In genomic region chr12:8037046-8037663, GRCh38 we compare ENCODE assay signal across 11 cellular contexts. TPM values are rescaled to one million over a fixed set of nuclear protein-coding genes. Genes with fewer than 3 reads are reported as not detected.
A peak's percentile ranks its signal among the peaks of the same experiment; 100 is the strongest.
DNase-seq lines count a peak whose midpoint lies in the region; ATAC-seq and TF ChIP-seq lines count a peak whose summit lies in the region.
"Had no signal": no experiment of that assay in that cellular context is flagged by ENCODE, and none has a peak within 500 bp of the region (broad histone marks: within the 10 kb centered on the region; RNA-seq: fewer than 3 reads in every experiment).

No MANE protein-coding gene starts in this region.

- H3K4me1 ChIP-seq in GM23338 (ENCODE audit: insufficient read depth): peaks cover 60% of the 10 kb centered on the region
- peaks cover 50 to 60% of the 10 kb centered on the region in 2 donors for H3K4me1 ChIP-seq in naive thymus-derived CD4-positive, alpha-beta T cell (ENCODE audit: control insufficient read depth in 2 of 2, insufficient read depth in 2 of 2, low read length in 2 of 2)

- peaks cover 47% of the 10 kb centered on the region for H3K36me3 Mint-ChIP-seq in CD4-positive, alpha-beta T cell (ENCODE audit: low read depth)
- H3K36me3 Mint-ChIP-seq in GM23338 (ENCODE audit: low read depth): no peaks in the 10 kb centered on the region; the same call in 1 of the 3 replicates
- peaks cover 0 to 13% (median 4%) of the 10 kb centered on the region in 5 donors for H3K36me3 Mint-ChIP-seq in naive thymus-derived CD4-positive, alpha-beta T cell

- CTCF ChIA-PET in CD4-positive, alpha-beta T cell (lab: Charles Lee): interaction anchor here (5.4 kb wide), 1 partner anchor 41 kb away, joined by 37 read pairs; no protein-coding TSS in a partner anchor
- CTCF ChIA-PET in naive thymus-derived CD4-positive, alpha-beta T cell (lab: Charles Lee): interaction anchor here (1.2 to 2.7 kb wide), 4 partner anchors 9 to 104 kb away, joined by 5 to 14 read pairs (median 11); no protein-coding TSS in a partner anchor

- no peaks in the 10 kb centered on the region for H3K9me3 Mint-ChIP-seq in CD4-positive, alpha-beta T cell
- no peaks in the 10 kb centered on the region for H3K9me3 Mint-ChIP-seq in GM23338
- H3K9me3 Mint-ChIP-seq in naive thymus-derived CD4-positive, alpha-beta T cell: no peaks in the 10 kb centered on the region

- no peaks in the 10 kb centered on the region for H3K27me3 Mint-ChIP-seq in CD4-positive, alpha-beta T cell
- peaks cover 2% of the 10 kb centered on the region for H3K27me3 Mint-ChIP-seq in GM23338 (ENCODE audit: insufficient read depth, low read depth, poor library complexity)
- H3K27me3 Mint-ChIP-seq in naive thymus-derived CD4-positive, alpha-beta T cell: no peaks in the 10 kb centered on the region

- no peaks in the 10 kb centered on the region for H3K9me3 ChIP-seq in CD4-positive, alpha-beta T cell (ENCODE audit: control insufficient read depth, low read length)
- H3K9me3 ChIP-seq in naive thymus-derived CD4-positive, alpha-beta T cell (ENCODE audit: control insufficient read depth in 2 of 3, low read length in 3 of 3): no peaks in the 10 kb centered on the region

- peak overlapping the region; percentile 96 for H3K27ac Mint-ChIP-seq in CD4-positive, alpha-beta T cell
- H3K27ac Mint-ChIP-seq in GM23338: no peak overlapping the region
- peak overlapping the region; percentile 6 to 87 (median 69) for H3K27ac Mint-ChIP-seq in naive thymus-derived CD4-positive, alpha-beta T cell

- no peaks in the 10 kb centered on the region for H3K27me3 ChIP-seq in CD4-positive, alpha-beta T cell (ENCODE audit: control insufficient read depth, insufficient read depth, low read length)
- no peaks in the 10 kb centered on the region for H3K27me3 ChIP-seq in GM23338 (ENCODE audit: insufficient read depth)
- H3K27me3 ChIP-seq in naive thymus-derived CD4-positive, alpha-beta T cell (ENCODE audit: control insufficient read depth in 2 of 2, insufficient read depth in 2 of 2, low read length in 2 of 2): no peaks in the 10 kb centered on the region

- no peaks in the 10 kb centered on the region for H3K9me2 ChIP-seq in GM23338 (ENCODE audit: insufficient read depth)

- peaks cover 15% of the 10 kb centered on the region; the same call in 1 of the 2 replicates for H3F3A ChIP-seq in GM23338 (replicated peaks; ENCODE audit: low read depth)

- intact Hi-C loops in CD4-positive, alpha-beta T cell (cut with DNase I, micrococcal nuclease): no loop called here
- intact Hi-C loops in naive thymus-derived CD4-positive, alpha-beta T cell (cut with micrococcal nuclease): no loop called here

- peak overlapping the region; percentile 76 for H3K4me3 Mint-ChIP-seq in CD4-positive, alpha-beta T cell
- no peak overlapping the region; the same call in 2 of the 3 replicates for H3K4me3 Mint-ChIP-seq in GM23338
- H3K4me3 Mint-ChIP-seq in naive thymus-derived CD4-positive, alpha-beta T cell: peak overlapping the region; percentile 57 to 90 (median 74)

- H3K36me3 ChIP-seq in GM23338 (ENCODE audit: insufficient read depth): 0 out of 2 replicates have a peak, but pooled peaks cover 12% of the 10 kb centered on the region
- H3K36me3 ChIP-seq in naive thymus-derived CD4-positive, alpha-beta T cell (ENCODE audit: control insufficient read depth in 2 of 3, insufficient read depth in 3 of 3, low read length in 3 of 3): peaks cover 0 to 35% (median 10%) of the 10 kb centered on the region in 3 experiments

- no peak overlapping the region for H3K27ac ChIP-seq in CD4-positive, alpha-beta T cell (ENCODE audit: low read depth, low read length)
- H3K27ac ChIP-seq in GM23338 (ENCODE audit: low read depth) (no peak overlapping the region), VCaP (peak overlapping the region; percentile 69)
- H3K27ac ChIP-seq in naive thymus-derived CD4-positive, alpha-beta T cell (ENCODE audit: low read depth, low read length): peak overlapping the region; percentile 62
- H3K27ac ChIP-seq: SK-N-MC had no signal

- 0 out of 2 replicates have a peak, but pooled peaks cover 4% of the 10 kb centered on the region for H4K20me1 ChIP-seq in GM23338 (replicated peaks; ENCODE audit: insufficient read depth)

- POLR2A ChIA-PET in CD4-positive, alpha-beta T cell (lab: Charles Lee): interaction anchor here (1.2 to 6.5 kb wide), 3 partner anchors 10 to 44 kb away, joined by 3 to 59 read pairs (median 8); no protein-coding TSS in a partner anchor
- POLR2A ChIA-PET in naive thymus-derived CD4-positive, alpha-beta T cell (lab: Charles Lee): interaction anchor here (1.3 to 16.4 kb wide), 7 partner anchors 9 to 101 kb away, joined by 3 to 178 read pairs (median 7); partner anchors contain the start of genes NECAP1 and SLC2A3

- peak overlapping the region; percentile 54; the same call in 1 of the 2 replicates for H3K4me3 ChIP-seq in GM23338
- H3K4me3 ChIP-seq in naive thymus-derived CD4-positive, alpha-beta T cell (ENCODE audit: low read length): peak overlapping the region; percentile 22
- H3K4me3 ChIP-seq: SK-N-MC had no signal

- H3K79me2 ChIP-seq in GM23338 (replicated peaks; ENCODE audit: insufficient read depth): peaks cover 18% of the 10 kb centered on the region

- peak overlapping the region; percentile 85 for H3K4me2 ChIP-seq in GM23338

- DNase-seq in CD4-positive, alpha-beta T cell: no peak
- DNase-seq in GM23338 (ENCODE audit: low spot score) (no peak), COLO668 (lab: John Stamatoyannopoulos, UW; ENCODE audit: unreplicated experiment) (no peak)
- DNase-seq in naive thymus-derived CD4-positive, alpha-beta T cell: no peak
- DNase-seq in stimulated activated naive CD4-positive, alpha-beta T cell treated with Interleukin-2 at 50 U/mL for 16 hours (lab: John Stamatoyannopoulos, UW): no peak
- DNase-seq in effector CD8-positive, alpha-beta T cell (lab: John Stamatoyannopoulos, UW): no peak
- DNase-seq in stimulated activated CD4-positive, alpha-beta T cell treated with anti-CD3 and anti-CD28 coated beads, Interleukin-2, amount 100 ng/mL, for 48 hours: no peak
- DNase-seq: activated gamma-delta T cell treated with Interleukin-2 at 50 U/mL for 16 hours, NCI-H1436 treated with DMSO at 0.1 percent for 48 hours had no signal

- ATAC-seq in CD4-positive, alpha-beta T cell (ENCODE audit: poor library complexity): no peak
- no peak for ATAC-seq in GM23338
- ATAC-seq in naive thymus-derived CD4-positive, alpha-beta T cell: no peak

- TF ChIP-seq CTCF in CD4-positive, alpha-beta T cell (IDR thresholded peaks at IDR 0.05): no peak
- TF ChIP-seq CTCF in GM23338 (conservative IDR thresholded peaks at IDR 0.05; ENCODE audit: low read depth in 2 of 2) (no peak), VCaP (conservative IDR thresholded peaks at IDR 0.05) (no peak)

- H2AFZ ChIP-seq in GM23338: no peak overlapping the region

- peaks cover 68% of the 10 kb centered on the region for H3K4me1 Mint-ChIP-seq in CD4-positive, alpha-beta T cell (ENCODE audit: low read depth)
- H3K4me1 Mint-ChIP-seq in GM23338: peaks cover 59% of the 10 kb centered on the region
- peaks cover 60 to 72% (median 66%) of the 10 kb centered on the region in 7 donors for H3K4me1 Mint-ChIP-seq in naive thymus-derived CD4-positive, alpha-beta T cell

TF ChIP-seq in GM23338, 12 proteins besides CTCF, POLR2A, EP300 and RAD21 (continues in another document):
- TF ChIP-seq STAT1 (IDR thresholded peaks at IDR 0.05; ENCODE audit: unreplicated experiment) (no peak), NANOG (IDR thresholded peaks at IDR 0.05; ENCODE audit: borderline replicate concordance) (no peak), ZNF331 (CRISPR knock-in tag; IDR thresholded peaks at IDR 0.05; ENCODE audit: low read depth) (no peak), POLR2AphosphoS5 (IDR thresholded peaks at IDR 0.05; ENCODE audit: low read depth) (no peak), REST (IDR thresholded peaks at IDR 0.05; ENCODE audit: unreplicated experiment) (no peak)

RNA-seq across cellular contexts. Expression of gene FOXJ2, which starts 4.6 kb away (rescaled TPM):
- 10 to 100 TPM; 36.3 to 38.5 TPM for total RNA-seq in CD4-positive, alpha-beta T cell
- total RNA-seq in GM23338 (2014; rRNA removed; shearing (Covaris generic)): 7.8 and 10.4 TPM in 2 replicates
- polyA plus RNA-seq in GM23338 (2016; fragmentation: Nextera tagmentation; extraction: Ambion mirVana): 4.1 and 4.9 TPM in 2 replicates
- total RNA-seq in naive thymus-derived CD4-positive, alpha-beta T cell: 10 to 100 TPM; 19.8 to 30.2 (median 28.9) TPM
- polyA plus RNA-seq in naive thymus-derived CD4-positive, alpha-beta T cell: 10 to 100 TPM; 11.2 to 15.5 TPM

RNA-seq across cellular contexts. Expression of gene C3AR1, which starts 29.0 kb away (rescaled TPM):
- total RNA-seq in CD4-positive, alpha-beta T cell: 1 to 10 TPM; 1.4 TPM
- not detected in 2 replicates for total RNA-seq in GM23338 (2014; rRNA removed; shearing (Covaris generic))
- polyA plus RNA-seq in GM23338 (2016; fragmentation: Nextera tagmentation; extraction: Ambion mirVana): not detected in 2 replicates
- 10 to 100 TPM in 1 of 5 experiments, 1 to 10 TPM in 3, under 1 TPM in 1; 0.66 to 12.7 (median 3.0) TPM for total RNA-seq in naive thymus-derived CD4-positive, alpha-beta T cell
- polyA plus RNA-seq in naive thymus-derived CD4-positive, alpha-beta T cell: under 1 TPM; 0.54 to 0.62 TPM

RNA-seq across cellular contexts. Expression of gene NECAP1, which starts 44.9 kb away (rescaled TPM):
- 100 to 1,000 TPM; 119 to 121 TPM for total RNA-seq in CD4-positive, alpha-beta T cell
- total RNA-seq in GM23338 (2014; rRNA removed; shearing (Covaris generic)): 35.9 and 39.4 TPM in 2 replicates
- 18.6 and 19.3 TPM in 2 replicates for polyA plus RNA-seq in GM23338 (2016; fragmentation: Nextera tagmentation; extraction: Ambion mirVana)
- total RNA-seq in naive thymus-derived CD4-positive, alpha-beta T cell: 10 to 100 TPM; 41.8 to 92.0 (median 56.7) TPM
- polyA plus RNA-seq in naive thymus-derived CD4-positive, alpha-beta T cell: 10 to 100 TPM; 22.5 to 23.9 TPM

Comparison
In these comparisons a context has a peak if more than half of its experiments do, and no peak if none do; other contexts are left out.
1. H3K27ac ChIP-seq: peak in VCaP (single experiment) and naive thymus-derived CD4-positive, alpha-beta T cell (single experiment); none in CD4-positive, alpha-beta T cell (single experiment) and GM23338 (single experiment).